8 cellular contexts compared by ENCODE assay signal in the genomic region with DNA sequence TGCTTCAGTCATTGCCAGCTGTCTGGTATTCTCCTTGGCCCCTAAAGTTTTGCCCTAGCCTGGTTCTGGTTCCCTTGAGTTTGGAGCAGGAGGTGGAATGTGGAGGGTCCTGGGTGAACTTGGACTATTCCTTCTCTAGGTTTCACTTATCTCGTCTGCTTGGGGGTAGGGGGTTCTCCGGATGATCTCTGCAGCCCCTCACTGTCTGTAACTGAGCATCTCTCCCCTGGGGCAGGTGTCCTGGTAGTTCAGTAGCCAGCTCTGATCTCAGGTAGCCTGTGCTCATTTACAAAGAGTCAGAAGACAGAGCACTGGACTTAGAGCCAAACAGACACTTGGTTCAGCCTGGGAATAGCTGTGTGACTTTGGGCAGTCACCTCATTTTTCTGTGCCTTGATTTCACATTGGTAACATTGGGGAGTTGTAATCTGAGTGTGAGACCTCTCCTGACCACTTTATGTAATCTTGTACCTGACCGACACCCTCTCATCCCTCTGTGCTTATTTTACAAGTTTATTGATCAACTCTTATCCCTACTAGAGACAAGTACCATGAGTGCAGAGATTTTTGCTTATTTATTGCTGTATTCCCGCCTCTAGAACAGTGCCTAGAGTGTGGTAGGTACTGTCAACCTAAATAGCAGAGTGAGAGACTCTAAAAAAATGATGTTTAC. TPM values are rescaled to one million over a fixed set of nuclear protein-coding genes. Genes with fewer than 3 reads are reported as not detected.
DNase-seq lines count a peak whose midpoint lies in the region; ATAC-seq, FAIRE-seq and TF ChIP-seq lines count a peak whose summit lies in the region.

No MANE protein-coding gene starts in this region.

- no peaks in the 10 kb centered on the region for H3K27me3 Mint-ChIP-seq in activated T-cell treated with anti-CD3 and anti-CD28 coated beads, Interleukin-2, amount 50 U/mL, for 72 hours (ENCODE audit: low read depth)
- H3K27me3 Mint-ChIP-seq in activated naive CD8-positive, alpha-beta T cell treated with anti-CD3 and anti-CD28 coated beads, Interleukin-2, amount 50 U/mL, for 24 hours: no peaks in the 10 kb centered on the region
- no peaks in the 10 kb centered on the region for H3K27me3 Mint-ChIP-seq in type B pancreatic cell

- TF ChIP-seq POLR2A in HepG2 (IDR thresholded peaks at IDR 0.05; ENCODE audit: insufficient read depth in 1 of 2, low read depth in 2 of 2, low read length in 2 of 2): no peak

- no TSS peak for BruUV-seq in HepG2 (replicated peaks; lab: Mats Ljungman, UMichigan)

- no peak for TF ChIP-seq RAD21 in HepG2 (CRISPR knock-in tag; IDR thresholded peaks at IDR 0.05)

- CTCF ChIA-PET in HepG2 (lab: Yijun Ruan, JAX; ENCODE audit: low intra/inter-chr PET ratio, low total read pairs): no interaction called here

- peak overlapping the region; percentile 31 for H2AFZ ChIP-seq in HepG2 (ENCODE audit: low read length)

- intact Hi-C loops in HepG2 (cut with micrococcal nuclease; ENCODE audit: unreplicated experiment): no loop called here

- peak overlapping the region; percentile 87 for H3K27ac ChIP-seq in HepG2 (ENCODE audit: extremely low read length, insufficient read depth, low read length)

- peaks cover 35% of the 10 kb centered on the region for H3K79me2 ChIP-seq in HepG2 (ENCODE audit: insufficient read depth, low read length)

- H3K9me3 Mint-ChIP-seq in activated T-cell treated with anti-CD3 and anti-CD28 coated beads, Interleukin-2, amount 50 U/mL, for 72 hours: no peaks in the 10 kb centered on the region
- no peaks in the 10 kb centered on the region for H3K9me3 Mint-ChIP-seq in activated naive CD8-positive, alpha-beta T cell treated with anti-CD3 and anti-CD28 coated beads, Interleukin-2, amount 50 U/mL, for 24 hours
- H3K9me3 Mint-ChIP-seq in type B pancreatic cell: no peaks in the 10 kb centered on the region

- peaks cover 37% of the 10 kb centered on the region for H3K4me1 ChIP-seq in HepG2 (ENCODE audit: insufficient read depth, low read length)

- H3K27ac Mint-ChIP-seq in activated T-cell treated with anti-CD3 and anti-CD28 coated beads, Interleukin-2, amount 50 U/mL, for 72 hours: peak overlapping the region; percentile 85
- peak overlapping the region; percentile 94 for H3K27ac Mint-ChIP-seq in activated naive CD8-positive, alpha-beta T cell treated with anti-CD3 and anti-CD28 coated beads, Interleukin-2, amount 50 U/mL, for 24 hours
- H3K27ac Mint-ChIP-seq in type B pancreatic cell: peak overlapping the region; percentile 93

- no peak for ATAC-seq in activated T-cell treated with anti-CD3 and anti-CD28 coated beads, Interleukin-2, amount 50 U/mL, for 72 hours (replicated peaks in 1 of 2)
- ATAC-seq in activated naive CD8-positive, alpha-beta T cell treated with anti-CD3 and anti-CD28 coated beads, Interleukin-2, amount 50 U/mL, for 24 hours: no peak
- ATAC-seq in HepG2 (peak; percentile 10), HG03175 (IDR thresholded peaks at IDR 0.05; ENCODE audit: unreplicated experiment) (no peak)

- peak; percentile 32 for FAIRE-seq in HepG2 (lab: Jason Lieb, UNC)

- H3K4me3 ChIP-seq in HepG2 (replicated peaks in 1 of 3; ENCODE audit: insufficient read depth in 1 of 3, low read depth in 2 of 3, low read length in 3 of 3): peak overlapping the region; percentile 71 to 92 (median 86)

- TF ChIP-seq EP300 in HepG2 (IDR thresholded peaks at IDR 0.05; ENCODE audit: low read depth in 2 of 2, low read length in 2 of 2) (no peak), HepG2 (CRISPR knock-in tag; IDR thresholded peaks at IDR 0.05; ENCODE audit: borderline replicate concordance) (no peak)

- peak overlapping the region; percentile 89 for H3K9ac ChIP-seq in HepG2 (ENCODE audit: insufficient read depth, low read depth, low read length)

- no peak for DNase-seq in activated T-cell treated with anti-CD3 and anti-CD28 coated beads, Interleukin-2, amount 50 U/mL, for 72 hours
- DNase-seq in activated T-cell treated with anti-CD3 and anti-CD28 coated beads for 4 hours (no peak), HepG2 (ENCODE audit: low spot score) (no peak), type B pancreatic cell (ENCODE audit: extremely low spot score, unreplicated experiment) (no peak), D341Med (ENCODE audit: low spot score) (no peak), NCI-H1930 (lab: John Stamatoyannopoulos, UW) (no peak)
- no peak for DNase-seq in activated naive CD8-positive, alpha-beta T cell treated with anti-CD3 and anti-CD28 coated beads, Interleukin-2, amount 50 U/mL, for 24 hours

- H3K4me2 ChIP-seq in HepG2 (ENCODE audit: low read depth, low read length): peak overlapping the region; percentile 87

- POLR2A ChIA-PET in HepG2 (lab: Yijun Ruan, JAX): interaction anchor here (0.9 to 3.0 kb wide), 17 partner anchors 8 to 289 kb away, joined by 3 to 45 read pairs (median 5); partner anchors contain the start of genes CENPM, NDUFA6 and SREBF2

- peak overlapping the region; percentile 85 to 97 for H3K4me3 Mint-ChIP-seq in activated T-cell treated with anti-CD3 and anti-CD28 coated beads, Interleukin-2, amount 50 U/mL, for 72 hours
- peak overlapping the region; percentile 95 for H3K4me3 Mint-ChIP-seq in activated naive CD8-positive, alpha-beta T cell treated with anti-CD3 and anti-CD28 coated beads, Interleukin-2, amount 50 U/mL, for 24 hours
- H3K4me3 Mint-ChIP-seq in type B pancreatic cell: peak overlapping the region; percentile 97

- in situ Hi-C loops in HepG2 (cut with HindIII; ENCODE audit: extremely low pct_ligation_motif_present, low pct_unique_long_range_greater_than_20kb): no loop called here

- no peaks in the 10 kb centered on the region for H4K20me1 ChIP-seq in HepG2 (ENCODE audit: insufficient read depth, low read length)

- no peaks in the 10 kb centered on the region for H3K9me3 ChIP-seq in HepG2 (ENCODE audit: low read length)

- H3K4me1 Mint-ChIP-seq in activated T-cell treated with anti-CD3 and anti-CD28 coated beads, Interleukin-2, amount 50 U/mL, for 72 hours (ENCODE audit: low read depth): peaks cover 52% of the 10 kb centered on the region
- peaks cover 39% of the 10 kb centered on the region for H3K4me1 Mint-ChIP-seq in activated naive CD8-positive, alpha-beta T cell treated with anti-CD3 and anti-CD28 coated beads, Interleukin-2, amount 50 U/mL, for 24 hours
- peaks cover 11% of the 10 kb centered on the region for H3K4me1 Mint-ChIP-seq in type B pancreatic cell (ENCODE audit: unreplicated experiment)

- no peaks in the 10 kb centered on the region; a peak in 1 of 5 replicates for H3K36me3 ChIP-seq in HepG2 (replicated peaks in 1 of 2; ENCODE audit: control insufficient read depth in 1 of 2, insufficient read depth in 2 of 2, low read length in 2 of 2)

- H3K27me3 ChIP-seq in HepG2 (ENCODE audit: control insufficient read depth in 1 of 2, insufficient read depth in 2 of 2, low read length in 2 of 2): no peaks in the 10 kb centered on the region; a peak in 1 of 5 replicates

- peaks cover 0 to 2% of the 10 kb centered on the region in 2 donors for H3K36me3 Mint-ChIP-seq in activated T-cell treated with anti-CD3 and anti-CD28 coated beads, Interleukin-2, amount 50 U/mL, for 72 hours (ENCODE audit: insufficient read depth in 2 of 2)
- H3K36me3 Mint-ChIP-seq in activated naive CD8-positive, alpha-beta T cell treated with anti-CD3 and anti-CD28 coated beads, Interleukin-2, amount 50 U/mL, for 24 hours (ENCODE audit: low read depth): peaks cover 13% of the 10 kb centered on the region
- H3K36me3 Mint-ChIP-seq in type B pancreatic cell: no peaks in the 10 kb centered on the region

- TF ChIP-seq CTCF in HepG2 (CRISPR knock-in tag; IDR thresholded peaks at IDR 0.05) (no peak), type B pancreatic cell (conservative IDR thresholded peaks at IDR 0.05) (no peak)

- 5% methylated on average over 4 of the region's 4 CpGs for WGBS in HepG2 (ENCODE audit: low lambda C conversion rate)

RNA-seq across cellular contexts. Expression of gene CCDC134, which starts 0.8 kb away (rescaled TPM):
- total RNA-seq in activated T-cell treated with anti-CD3 and anti-CD28 coated beads, Interleukin-2, amount 50 U/mL, for 72 hours: 10 to 100 TPM; 18.9 to 23.1 TPM
- total RNA-seq in HepG2 (2016; rRNA removed; fragmentation: Illumina TruSeq; extraction: Trizol): 11.3 and 17.4 TPM in 2 replicates
- total RNA-seq in HepG2 (2016; cell fraction: cytosol; rRNA removed; fragmentation: Illumina TruSeq; extraction: Trizol; ENCODE audit: low read depth): 40.7 and 41.5 TPM in 2 replicates
- total RNA-seq in HepG2 (2016; cell fraction: insoluble cytoplasmic fraction; rRNA removed; fragmentation: Illumina TruSeq; extraction: Trizol): 11.5 and 17.3 TPM in 2 replicates
- 12.5 and 13.5 TPM in 2 replicates for total RNA-seq in HepG2 (2016; cell fraction: membrane; rRNA removed; fragmentation: Illumina TruSeq; extraction: Trizol)
- total RNA-seq in HepG2 (2016; cell fraction: nucleus; rRNA removed; fragmentation: Illumina TruSeq; extraction: Trizol): 21.6 and 24.7 TPM in 2 replicates
- polyA plus RNA-seq in HepG2 (2011; rRNA removed): 4.8 and 5.6 TPM in 2 replicates
- 3.7 and 5.6 TPM in 2 replicates for polyA plus RNA-seq in HepG2 (2011; cell fraction: cytosol; rRNA removed)
- 6.9 and 7.1 TPM in 2 replicates for polyA plus RNA-seq in HepG2 (2011; cell fraction: nucleus; rRNA removed)
- 2.7 and 2.8 TPM in 2 replicates for polyA plus RNA-seq in HepG2 (2012)
- polyA plus RNA-seq in HepG2 (2016; cell fraction: cytosol; fragmentation: Illumina TruSeq; extraction: Trizol; ENCODE audit: low read depth): 1.8 and 2.0 TPM in 2 replicates
- 4.4 TPM in 2 replicates for polyA plus RNA-seq in HepG2 (2016; cell fraction: insoluble cytoplasmic fraction; fragmentation: Illumina TruSeq; extraction: Trizol; ENCODE audit: low read depth)
- polyA plus RNA-seq in HepG2 (2016; cell fraction: membrane; fragmentation: Illumina TruSeq; extraction: Trizol; ENCODE audit: low read depth): 2.2 and 2.7 TPM in 2 replicates
- 18.6 and 19.9 TPM in 2 replicates for polyA plus RNA-seq in HepG2 (2016; cell fraction: nucleus; fragmentation: Illumina TruSeq; extraction: Trizol; ENCODE audit: insufficient read depth, low read depth)
- 14.6 and 21.4 TPM in 2 replicates for polyA minus RNA-seq in HepG2 (2011; rRNA and poly(A)+ RNA removed; ENCODE audit: low replicate concordance)
- 9.4 and 9.7 TPM in 2 replicates for polyA minus RNA-seq in HepG2 (2011; cell fraction: cytosol; rRNA and poly(A)+ RNA removed)
- polyA minus RNA-seq in HepG2 (2011; cell fraction: nucleus; rRNA and poly(A)+ RNA removed): 6.3 and 8.3 TPM in 2 replicates
- total RNA-seq in type B pancreatic cell (ENCODE audit: low replicate concordance): 13.2 and 19.6 TPM in 2 replicates

RNA-seq across cellular contexts. Expression of gene SREBF2, which starts 31.6 kb away (rescaled TPM):
- 100 to 1,000 TPM; 127 to 131 TPM for total RNA-seq in activated T-cell treated with anti-CD3 and anti-CD28 coated beads, Interleukin-2, amount 50 U/mL, for 72 hours
- total RNA-seq in HepG2 (2016; rRNA removed; fragmentation: Illumina TruSeq; extraction: Trizol): 30.2 and 53.8 TPM in 2 replicates
- total RNA-seq in HepG2 (2016; cell fraction: cytosol; rRNA removed; fragmentation: Illumina TruSeq; extraction: Trizol; ENCODE audit: low read depth): 14.0 and 16.6 TPM in 2 replicates
- total RNA-seq in HepG2 (2016; cell fraction: insoluble cytoplasmic fraction; rRNA removed; fragmentation: Illumina TruSeq; extraction: Trizol): 28.0 and 53.2 TPM in 2 replicates
- total RNA-seq in HepG2 (2016; cell fraction: membrane; rRNA removed; fragmentation: Illumina TruSeq; extraction: Trizol): 33.3 and 36.0 TPM in 2 replicates
- total RNA-seq in HepG2 (2016; cell fraction: nucleus; rRNA removed; fragmentation: Illumina TruSeq; extraction: Trizol): 57.4 and 66.5 TPM in 2 replicates
- polyA plus RNA-seq in HepG2 (2011; rRNA removed): 72.6 and 108 TPM in 2 replicates
- polyA plus RNA-seq in HepG2 (2011; cell fraction: cytosol; rRNA removed): 70.5 and 75.9 TPM in 2 replicates
- 163 and 208 TPM in 2 replicates for polyA plus RNA-seq in HepG2 (2011; cell fraction: nucleus; rRNA removed)
- 109 and 143 TPM in 2 replicates for polyA plus RNA-seq in HepG2 (2012)
- 6.9 and 7.8 TPM in 2 replicates for polyA plus RNA-seq in HepG2 (2016; cell fraction: cytosol; fragmentation: Illumina TruSeq; extraction: Trizol; ENCODE audit: low read depth)
- polyA plus RNA-seq in HepG2 (2016; cell fraction: insoluble cytoplasmic fraction; fragmentation: Illumina TruSeq; extraction: Trizol; ENCODE audit: low read depth): 26.3 and 34.3 TPM in 2 replicates
- polyA plus RNA-seq in HepG2 (2016; cell fraction: membrane; fragmentation: Illumina TruSeq; extraction: Trizol; ENCODE audit: low read depth): 19.9 and 23.8 TPM in 2 replicates
- 92.3 and 92.9 TPM in 2 replicates for polyA plus RNA-seq in HepG2 (2016; cell fraction: nucleus; fragmentation: Illumina TruSeq; extraction: Trizol; ENCODE audit: insufficient read depth, low read depth)
- polyA minus RNA-seq in HepG2 (2011; rRNA and poly(A)+ RNA removed; ENCODE audit: low replicate concordance): 105 and 167 TPM in 2 replicates
- 56.3 and 97.6 TPM in 2 replicates for polyA minus RNA-seq in HepG2 (2011; cell fraction: cytosol; rRNA and poly(A)+ RNA removed)
- 62.8 and 87.4 TPM in 2 replicates for polyA minus RNA-seq in HepG2 (2011; cell fraction: nucleus; rRNA and poly(A)+ RNA removed)
- total RNA-seq in type B pancreatic cell (ENCODE audit: low replicate concordance): 110 and 119 TPM in 2 replicates
